Comparison of ENCODE assay signal across 8 cellular contexts in genomic region chr1:45011837-45012638, GRCh38. TPM values are rescaled to one million over a fixed set of nuclear protein-coding genes. Genes with fewer than 3 reads are reported as not detected.
DNase-seq lines count a peak whose midpoint lies in the region; ATAC-seq and TF ChIP-seq lines count a peak whose summit lies in the region.

Gene UROD, plus strand, starts transcription at chr1:45012254. Its CDS starts 12 bp downstream, at chr1:45012266.

- TF ChIP-seq POLR2A in breast epithelium (IDR thresholded peaks at IDR 0.05): no peak

- H3K9ac ChIP-seq in iPS-20b (ENCODE audit: low read depth, low read length): peak within 1 kb of the TSS; percentile 84

- H3K9me3 ChIP-seq in breast epithelium (no peaks in the 10 kb centered on the region), iPS-20b (ENCODE audit: insufficient read depth, low read depth, low read length) (no peaks in the 10 kb centered on the region)

- H3K27ac ChIP-seq in VCaP (peak within 1 kb of the TSS; percentile 69), breast epithelium (peak within 1 kb of the TSS; percentile 79 to 86), iPS-20b (ENCODE audit: low read length) (no peak within 1 kb of the TSS), skin epidermis (peak within 1 kb of the TSS; percentile 27 to 94 (median 90))

- DNase-seq in 8988T: peak; percentile 62
- peak; percentile 96 for DNase-seq in NCI-H2171 treated with DMSO at 0.1 percent for 48 hours (lab: John Stamatoyannopoulos, UW)
- DNase-seq in breast epithelium (ENCODE audit: low spot score in 2 of 2): peak; percentile 91 to 92

- peak within 1 kb of the TSS; percentile 81 to 99 (median 98) for H3K4me3 ChIP-seq in breast epithelium
- peak within 1 kb of the TSS; percentile 85 for H3K4me3 ChIP-seq in iPS-20b (ENCODE audit: low read length)
- peak within 1 kb of the TSS; percentile 89 to 100 (median 93) for H3K4me3 ChIP-seq in skin epidermis

- H3K4me1 ChIP-seq in breast epithelium (peaks cover 5 to 31% of the 10 kb centered on the region in 2 donors), iPS-20b (ENCODE audit: insufficient read depth, low read length) (peaks cover 5% of the 10 kb centered on the region; the same call in 1 of the 2 replicates)

- H3K27me3 ChIP-seq in breast epithelium: no peaks in the 10 kb centered on the region
- no peaks in the 10 kb centered on the region for H3K27me3 ChIP-seq in iPS-20b (ENCODE audit: insufficient read depth, low read length)

- TF ChIP-seq CTCF in VCaP (conservative IDR thresholded peaks at IDR 0.05) (no peak), breast epithelium (IDR thresholded peaks at IDR 0.05) (no peak)

- H3K36me3 ChIP-seq in breast epithelium: peaks cover 6% of the 10 kb centered on the region
- H3K36me3 ChIP-seq in iPS-20b (ENCODE audit: insufficient read depth, low read depth, low read length): peaks cover 43% of the 10 kb centered on the region

- intact Hi-C loops in breast epithelium (cut with DNase I; ENCODE audit: low total_unique reads): loop anchor here (2.0 to 5.0 kb wide), 3 partner anchors 290 to 1240 kb away; no protein-coding TSS in a partner anchor

- ATAC-seq in GM18520 (IDR thresholded peaks at IDR 0.05; ENCODE audit: unreplicated experiment): peak; percentile 61
- ATAC-seq in HG03103 (IDR thresholded peaks at IDR 0.05; ENCODE audit: low read depth, unreplicated experiment): peak; percentile 60

RNA-seq across cellular contexts. Expression of gene UROD, which starts in this region (rescaled TPM):
- total RNA-seq in breast epithelium: 100 to 1,000 TPM in 1 of 3 donors, 10 to 100 TPM in 2; 74.1 to 115 (median 77.1) TPM
